In genomic region chr7:106793015-106793651, GRCh38 we compare ENCODE assay signal across 1 cellular context.
TF ChIP-seq lines count a peak whose summit lies in the region.

No MANE protein-coding gene starts in this region.

TF ChIP-seq in K562, 482 proteins besides CTCF, POLR2A, EP300 and RAD21 (continued from another document):
- TF ChIP-seq TSHZ1 (CRISPR knock-in tag; IDR thresholded peaks at IDR 0.05) (no peak), AFF4 (CRISPR knock-in tag; IDR thresholded peaks at IDR 0.05) (0 out of 2 replicates have a peak, but pooled peaks have one; percentile 13), MYNN (IDR thresholded peaks at IDR 0.05) (no peak), MYNN (CRISPR knock-in tag; IDR thresholded peaks at IDR 0.05) (no peak), ZNF134 (CRISPR knock-in tag; conservative IDR thresholded peaks at IDR 0.05) (no peak), ARID2 (IDR thresholded peaks at IDR 0.05) (peak; percentile 72; the same call in 1 of the 2 replicates), ZBTB26 (CRISPR knock-in tag; IDR thresholded peaks at IDR 0.05) (no peak), E4F1 (CRISPR knock-in tag; IDR thresholded peaks at IDR 0.05; ENCODE audit: borderline replicate concordance) (no peak), CBFA2T3 (IDR thresholded peaks at IDR 0.05) (no peak), E2F6 (IDR thresholded peaks at IDR 0.05; ENCODE audit: borderline replicate concordance in 1 of 2, extremely low read depth in 1 of 2, insufficient read depth in 1 of 2, insufficient read length in 1 of 2, low read depth in 1 of 2, low read length in 1 of 2, poor library complexity in 1 of 2, severe bottlenecking in 1 of 2) (no peak), ZNF583 (CRISPR knock-in tag; IDR thresholded peaks at IDR 0.05) (no peak), ZNF318 (IDR thresholded peaks at IDR 0.05; ENCODE audit: borderline replicate concordance in 1 of 2, low read depth in 1 of 2) (no peak), PREB (CRISPR knock-in tag; IDR thresholded peaks at IDR 0.05) (no peak), TAF15 (IDR thresholded peaks at IDR 0.05; ENCODE audit: low read depth, low read length) (no peak), SLC30A9 (CRISPR knock-in tag; IDR thresholded peaks at IDR 0.05) (no peak), SRSF1 (IDR thresholded peaks at IDR 0.05; ENCODE audit: low read depth, low read length) (no peak), SIRT6 (IDR thresholded peaks at IDR 0.05; ENCODE audit: low read depth, low read length) (no peak), ATF4 (CRISPR knock-in tag; IDR thresholded peaks at IDR 0.05) (no peak), ZNF140 (CRISPR knock-in tag; IDR thresholded peaks at IDR 0.05) (no peak), ZNF75A (CRISPR knock-in tag; IDR thresholded peaks at IDR 0.05) (no peak), GATAD2B (IDR thresholded peaks at IDR 0.05; ENCODE audit: borderline replicate concordance) (0 out of 2 replicates have a peak, but pooled peaks have one; percentile 8), KDM1A (IDR thresholded peaks at IDR 0.05) (no peak), ZNF24 (IDR thresholded peaks at IDR 0.05) (no peak)
